ENCODE assay signal across 8 cellular contexts in genomic region chr3:45995370-45996192, GRCh38. TPM values are rescaled to one million over a fixed set of nuclear protein-coding genes. Genes with fewer than 3 reads are reported as not detected.
DNase-seq lines count a peak whose midpoint lies in the region; ATAC-seq and TF ChIP-seq lines count a peak whose summit lies in the region.

Gene FYCO1 (minus strand): TSS chr3:45995824. CDS start chr3:45984910, 10,914 bp downstream.

- in situ Hi-C loops in KBM-7 (cut with MboI; ENCODE audit: low pct_unique_long_range_greater_than_20kb, low sequenced_read_pairs): no loop called here

- no peaks in the 10 kb centered on the region for H3K9me3 Mint-ChIP-seq in activated T-helper 17 cell treated with anti-CD3 and anti-CD28 coated beads, Interleukin-2, amount 50 U/mL, for 72 hours
- H3K9me3 Mint-ChIP-seq in naive thymus-derived CD4-positive, alpha-beta T cell: peaks cover 0 to 5% (median 0%) of the 10 kb centered on the region in 11 donors
- no peaks in the 10 kb centered on the region for H3K9me3 Mint-ChIP-seq in stimulated activated naive B cell treated with anti-CD40 and anti-IgM and Interleukin-4, amounts not matched to agents 10 μg/mL and 1 μg/mL and 100 μg/mL, for 72 hours

- peak within 1 kb of the TSS; percentile 84 for H3K27ac Mint-ChIP-seq in activated T-helper 17 cell treated with anti-CD3 and anti-CD28 coated beads, Interleukin-2, amount 50 U/mL, for 72 hours
- peak within 1 kb of the TSS; percentile 78 to 96 (median 92) for H3K27ac Mint-ChIP-seq in naive thymus-derived CD4-positive, alpha-beta T cell
- peak within 1 kb of the TSS; percentile 94 for H3K27ac Mint-ChIP-seq in stimulated activated naive B cell treated with anti-CD40 and anti-IgM and Interleukin-4, amounts not matched to agents 10 μg/mL and 1 μg/mL and 100 μg/mL, for 72 hours

- H3K4me1 Mint-ChIP-seq in activated T-helper 17 cell treated with anti-CD3 and anti-CD28 coated beads, Interleukin-2, amount 50 U/mL, for 72 hours: peaks cover 18% of the 10 kb centered on the region
- H3K4me1 Mint-ChIP-seq in naive thymus-derived CD4-positive, alpha-beta T cell: peaks cover 10 to 48% (median 36%) of the 10 kb centered on the region in 7 donors
- H3K4me1 Mint-ChIP-seq in stimulated activated naive B cell treated with anti-CD40 and anti-IgM and Interleukin-4, amounts not matched to agents 10 μg/mL and 1 μg/mL and 100 μg/mL, for 72 hours: peaks cover 35 to 43% of the 10 kb centered on the region in 2 donors

- H3K27me3 Mint-ChIP-seq in activated T-helper 17 cell treated with anti-CD3 and anti-CD28 coated beads, Interleukin-2, amount 50 U/mL, for 72 hours: no peaks in the 10 kb centered on the region
- H3K27me3 Mint-ChIP-seq in naive thymus-derived CD4-positive, alpha-beta T cell: peaks cover 3 to 12% (median 8%) of the 10 kb centered on the region in 5 donors
- peaks cover 7 to 12% of the 10 kb centered on the region in 2 donors for H3K27me3 Mint-ChIP-seq in stimulated activated naive B cell treated with anti-CD40 and anti-IgM and Interleukin-4, amounts not matched to agents 10 μg/mL and 1 μg/mL and 100 μg/mL, for 72 hours

- H3K27ac ChIP-seq in RWPE1: peak within 1 kb of the TSS; percentile 45
- peak within 1 kb of the TSS; percentile 84 for H3K27ac ChIP-seq in naive thymus-derived CD4-positive, alpha-beta T cell (ENCODE audit: low read depth, low read length)

- H3K36me3 Mint-ChIP-seq in activated T-helper 17 cell treated with anti-CD3 and anti-CD28 coated beads, Interleukin-2, amount 50 U/mL, for 72 hours (ENCODE audit: low read depth): no peaks in the 10 kb centered on the region
- peaks cover 0 to 23% (median 0%) of the 10 kb centered on the region in 5 donors for H3K36me3 Mint-ChIP-seq in naive thymus-derived CD4-positive, alpha-beta T cell
- H3K36me3 Mint-ChIP-seq in stimulated activated naive B cell treated with anti-CD40 and anti-IgM and Interleukin-4, amounts not matched to agents 10 μg/mL and 1 μg/mL and 100 μg/mL, for 72 hours: peaks cover 0 to 4% of the 10 kb centered on the region in 2 donors

- CTCF ChIA-PET in RWPE1 (lab: Yijun Ruan, JAX): interaction anchor here (1.1 kb wide), 1 partner anchor 12 kb away, joined by 3 read pairs; no protein-coding TSS in a partner anchor
- CTCF ChIA-PET in naive thymus-derived CD4-positive, alpha-beta T cell (lab: Charles Lee): interaction anchor here (0.6 to 2.9 kb wide), 4 partner anchors 18 to 291 kb away, joined by 3 to 14 read pairs (median 3); no protein-coding TSS in a partner anchor

- peak within 1 kb of the TSS; percentile 85 for H3K4me3 ChIP-seq in fibroblast of mammary gland (ENCODE audit: control insufficient read depth, low read depth, low read length)
- peak within 1 kb of the TSS; percentile 85 for H3K4me3 ChIP-seq in naive thymus-derived CD4-positive, alpha-beta T cell (ENCODE audit: low read length)

- H3K4me3 Mint-ChIP-seq in activated T-helper 17 cell treated with anti-CD3 and anti-CD28 coated beads, Interleukin-2, amount 50 U/mL, for 72 hours: peak within 1 kb of the TSS; percentile 84
- H3K4me3 Mint-ChIP-seq in naive thymus-derived CD4-positive, alpha-beta T cell: peak within 1 kb of the TSS; percentile 83 to 93 (median 90)
- H3K4me3 Mint-ChIP-seq in stimulated activated naive B cell treated with anti-CD40 and anti-IgM and Interleukin-4, amounts not matched to agents 10 μg/mL and 1 μg/mL and 100 μg/mL, for 72 hours: peak within 1 kb of the TSS; percentile 88 to 95

- no peak for TF ChIP-seq CTCF in RWPE1 (conservative IDR thresholded peaks at IDR 0.05; ENCODE audit: low read depth)
- TF ChIP-seq CTCF in fibroblast of mammary gland (conservative IDR thresholded peaks at IDR 0.05; ENCODE audit: control insufficient read depth, insufficient read depth, low read depth, low read length): no peak

- DNase-seq in DMS53 treated with DMSO at 0.1 percent for 48 hours (lab: John Stamatoyannopoulos, UW; ENCODE audit: unreplicated experiment): peak; percentile 53
- DNase-seq in KBM-7: peak; percentile 89
- peak; percentile 90 for DNase-seq in RWPE1 (ENCODE audit: low spot score)
- DNase-seq in fibroblast of mammary gland (ENCODE audit: low read depth): peak; percentile 84
- peak; percentile 75 to 87 (median 86) for DNase-seq in naive thymus-derived CD4-positive, alpha-beta T cell
- peak; percentile 86 for DNase-seq in stimulated activated naive B cell treated with anti-CD40 and anti-IgM and Interleukin-4, amounts not matched to agents 10 μg/mL and 1 μg/mL and 100 μg/mL, for 72 hours

- intact Hi-C loops in naive thymus-derived CD4-positive, alpha-beta T cell (cut with micrococcal nuclease): loop anchor here (1.0 to 10.0 kb wide), 12 partner anchors 19 to 979 kb away; partner anchors contain the start of genes LZTFL1 (in 2 of the 2), SACM1L (in 2 of the 2), CCDC12 (in 1 of the 2) and CXCR6 (in 1 of the 2)

- H3K27me3 ChIP-seq in naive thymus-derived CD4-positive, alpha-beta T cell (ENCODE audit: control insufficient read depth in 2 of 2, insufficient read depth in 2 of 2, low read length in 2 of 2): no peaks in the 10 kb centered on the region

- peaks cover 22 to 48% of the 10 kb centered on the region in 2 donors for H3K4me1 ChIP-seq in naive thymus-derived CD4-positive, alpha-beta T cell (ENCODE audit: control insufficient read depth in 2 of 2, insufficient read depth in 2 of 2, low read length in 2 of 2)

- peak; percentile 91 for ATAC-seq in GM21619 (IDR thresholded peaks at IDR 0.05; ENCODE audit: unreplicated experiment)
- ATAC-seq in activated T-helper 17 cell treated with anti-CD3 and anti-CD28 coated beads, Interleukin-2, amount 50 U/mL, for 72 hours (replicated peaks): peak; percentile 73
- peak; percentile 96 for ATAC-seq in naive thymus-derived CD4-positive, alpha-beta T cell
- peak; percentile 90 to 92 for ATAC-seq in stimulated activated naive B cell treated with anti-CD40 and anti-IgM and Interleukin-4, amounts not matched to agents 10 μg/mL and 1 μg/mL and 100 μg/mL, for 72 hours (replicated peaks)

- POLR2A ChIA-PET in RWPE1 (lab: Yijun Ruan, JAX; ENCODE audit: low non-redundant PET): no interaction called here
- POLR2A ChIA-PET in naive thymus-derived CD4-positive, alpha-beta T cell (lab: Charles Lee): interaction anchor here (0.9 to 4.0 kb wide), 9 partner anchors 9 to 70 kb away, joined by 3 to 14 read pairs (median 5); partner anchors contain the start of gene XCR1

- peaks cover 0 to 4% (median 0%) of the 10 kb centered on the region in 3 experiments for H3K36me3 ChIP-seq in naive thymus-derived CD4-positive, alpha-beta T cell (ENCODE audit: control insufficient read depth in 2 of 3, insufficient read depth in 3 of 3, low read length in 3 of 3)

- no peaks in the 10 kb centered on the region for H3K9me3 ChIP-seq in naive thymus-derived CD4-positive, alpha-beta T cell (ENCODE audit: control insufficient read depth in 2 of 3, low read length in 3 of 3)

RNA-seq across cellular contexts. Expression of gene FYCO1, which starts in this region (rescaled TPM):
- 10 to 100 TPM; 15.5 to 26.2 TPM for total RNA-seq in activated T-helper 17 cell treated with anti-CD3 and anti-CD28 coated beads, Interleukin-2, amount 50 U/mL, for 72 hours
- 10 to 100 TPM; 20.0 to 27.5 (median 22.9) TPM for total RNA-seq in naive thymus-derived CD4-positive, alpha-beta T cell
- polyA plus RNA-seq in naive thymus-derived CD4-positive, alpha-beta T cell: 1 to 10 TPM in 1 of 2 donors, under 1 TPM in 1; 0.95 to 6.5 TPM

Comparison
In these comparisons a context has a peak if more than half of its experiments do, and no peak if none do; other contexts are left out.
1. Peak in every context shown above with its lines: DNase-seq, ATAC-seq, H3K4me3 ChIP-seq and H3K27ac ChIP-seq.